Comparison of ENCODE assay signal across 1 cellular context in genomic region chr20:57593134-57593886, GRCh38.
A peak's percentile ranks its signal among the peaks of the same experiment; 100 is the strongest.
TF ChIP-seq lines count a peak whose summit lies in the region.

No MANE protein-coding gene starts in this region.

TF ChIP-seq in K562, 482 proteins besides CTCF, POLR2A, EP300 and RAD21:
- TF ChIP-seq PTRF (tag; IDR thresholded peaks at IDR 0.05) (no peak), SP2 (IDR thresholded peaks at IDR 0.05; ENCODE audit: extremely low read depth, low read depth, low read length, poor library complexity, severe bottlenecking) (no peak), POLR2AphosphoS2 (IDR thresholded peaks at IDR 0.05; ENCODE audit: low read length) (no peak), RBFOX2 (IDR thresholded peaks at IDR 0.05; ENCODE audit: low read depth, low read length) (no peak), CCNT2 (IDR thresholded peaks at IDR 0.05; ENCODE audit: borderline replicate concordance, extremely low read depth, insufficient read length, low read depth, low read length) (no peak), NFIC (IDR thresholded peaks at IDR 0.05) (peak; percentile 44; the same call in 1 of the 2 replicates), ZNF830 (CRISPR knock-in tag; IDR thresholded peaks at IDR 0.05) (no peak), ETV1 (tag; conservative IDR thresholded peaks at IDR 0.05; ENCODE audit: low read depth) (no peak), CHD2 (IDR thresholded peaks at IDR 0.05; ENCODE audit: low read depth, low read length) (no peak), SMC3 (conservative IDR thresholded peaks at IDR 0.05; ENCODE audit: insufficient read depth, low read depth, low read length) (no peak), ZNF695 (CRISPR knock-in tag; IDR thresholded peaks at IDR 0.05) (no peak), ZFP36 (IDR thresholded peaks at IDR 0.05; ENCODE audit: low read depth, low read length, partially characterized antibody) (peak; percentile 20)
- TF ChIP-seq, protein P1, sequence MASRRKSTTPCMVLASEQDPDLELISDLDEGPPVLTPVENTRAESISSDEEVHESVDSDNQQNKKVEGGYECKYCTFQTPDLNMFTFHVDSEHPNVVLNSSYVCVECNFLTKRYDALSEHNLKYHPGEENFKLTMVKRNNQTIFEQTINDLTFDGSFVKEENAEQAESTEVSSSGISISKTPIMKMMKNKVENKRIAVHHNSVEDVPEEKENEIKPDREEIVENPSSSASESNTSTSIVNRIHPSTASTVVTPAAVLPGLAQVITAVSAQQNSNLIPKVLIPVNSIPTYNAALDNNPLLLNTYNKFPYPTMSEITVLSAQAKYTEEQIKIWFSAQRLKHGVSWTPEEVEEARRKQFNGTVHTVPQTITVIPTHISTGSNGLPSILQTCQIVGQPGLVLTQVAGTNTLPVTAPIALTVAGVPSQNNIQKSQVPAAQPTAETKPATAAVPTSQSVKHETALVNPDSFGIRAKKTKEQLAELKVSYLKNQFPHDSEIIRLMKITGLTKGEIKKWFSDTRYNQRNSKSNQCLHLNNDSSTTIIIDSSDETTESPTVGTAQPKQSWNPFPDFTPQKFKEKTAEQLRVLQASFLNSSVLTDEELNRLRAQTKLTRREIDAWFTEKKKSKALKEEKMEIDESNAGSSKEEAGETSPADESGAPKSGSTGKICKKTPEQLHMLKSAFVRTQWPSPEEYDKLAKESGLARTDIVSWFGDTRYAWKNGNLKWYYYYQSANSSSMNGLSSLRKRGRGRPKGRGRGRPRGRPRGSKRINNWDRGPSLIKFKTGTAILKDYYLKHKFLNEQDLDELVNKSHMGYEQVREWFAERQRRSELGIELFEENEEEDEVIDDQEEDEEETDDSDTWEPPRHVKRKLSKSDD (conservative IDR thresholded peaks at IDR 0.05; ENCODE audit: low read length) = no peak
- TF ChIP-seq, protein P2, sequence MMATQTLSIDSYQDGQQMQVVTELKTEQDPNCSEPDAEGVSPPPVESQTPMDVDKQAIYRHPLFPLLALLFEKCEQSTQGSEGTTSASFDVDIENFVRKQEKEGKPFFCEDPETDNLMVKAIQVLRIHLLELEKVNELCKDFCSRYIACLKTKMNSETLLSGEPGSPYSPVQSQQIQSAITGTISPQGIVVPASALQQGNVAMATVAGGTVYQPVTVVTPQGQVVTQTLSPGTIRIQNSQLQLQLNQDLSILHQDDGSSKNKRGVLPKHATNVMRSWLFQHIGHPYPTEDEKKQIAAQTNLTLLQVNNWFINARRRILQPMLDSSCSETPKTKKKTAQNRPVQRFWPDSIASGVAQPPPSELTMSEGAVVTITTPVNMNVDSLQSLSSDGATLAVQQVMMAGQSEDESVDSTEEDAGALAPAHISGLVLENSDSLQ (IDR thresholded peaks at IDR 0.05) = peak; percentile 15; the same call in 1 of the 2 replicates
